ENCODE assay signal across 14 cellular contexts in the genomic region with DNA sequence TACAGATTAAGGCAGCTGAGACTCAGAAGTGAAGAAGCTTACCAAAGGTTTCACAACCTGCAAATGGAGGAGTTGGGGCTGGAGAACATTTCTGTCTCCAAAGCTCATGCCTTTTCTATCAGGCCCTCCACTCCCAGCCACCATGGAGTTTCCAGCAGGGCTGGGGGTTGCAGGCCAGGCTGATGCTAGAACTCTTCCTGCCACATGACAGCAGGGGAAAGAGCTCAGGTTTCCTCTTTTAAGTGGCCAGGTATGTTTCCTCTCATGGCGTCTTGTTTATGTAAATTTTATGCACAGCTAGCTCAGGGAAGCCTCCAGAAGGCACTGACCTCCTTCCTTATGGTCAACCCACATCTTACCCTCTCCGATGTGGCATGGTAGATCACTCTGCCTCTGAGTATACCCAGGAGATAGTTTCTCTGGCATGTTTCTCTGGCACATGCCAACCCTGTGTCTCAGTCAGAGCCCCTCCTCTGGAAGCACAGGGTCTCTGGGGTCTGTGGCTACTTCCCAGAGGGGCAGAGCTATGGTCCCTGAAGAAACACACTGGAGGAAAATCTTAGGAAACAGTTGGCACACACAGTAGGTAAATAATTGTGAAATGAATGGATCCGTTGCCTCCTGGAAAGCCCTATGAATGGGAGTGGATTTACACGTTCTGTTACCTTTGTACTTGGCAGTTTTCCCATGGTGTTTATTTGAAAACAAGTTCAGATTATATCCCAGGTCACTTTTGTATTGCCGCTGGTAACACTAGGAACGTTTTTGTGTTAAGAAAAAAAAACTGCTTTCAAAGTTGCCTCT. TPM values are rescaled to one million over a fixed set of nuclear protein-coding genes. Genes with fewer than 3 reads are reported as not detected.
A peak's percentile ranks its signal among the peaks of the same experiment; 100 is the strongest.
DNase-seq lines count a peak whose midpoint lies in the region; ATAC-seq, FAIRE-seq and TF ChIP-seq lines count a peak whose summit lies in the region.
"Had no signal": no experiment of that assay in that cellular context is flagged by ENCODE, and none has a peak within 500 bp of the region (broad histone marks: within the 10 kb centered on the region; RNA-seq: fewer than 3 reads in every experiment).

No MANE protein-coding gene starts in this region.

- H3K9ac ChIP-seq in mesendoderm (ENCODE audit: low read length): no peak overlapping the region

- no peak overlapping the region for H3K23ac ChIP-seq in mesendoderm (ENCODE audit: low read length)

- peak overlapping the region; percentile 57 for H3K4me3 Mint-ChIP-seq in activated naive CD8-positive, alpha-beta T cell treated with anti-CD3 and anti-CD28 coated beads, Interleukin-2, amount 10 ng/mL, durations not matched to agents 7 days and 5 days

- no peak for TF ChIP-seq CTCF in A549 (IDR thresholded peaks at IDR 0.05)

- DNase-seq in A549 (ENCODE audit: low read depth in 1 of 2, low spot score in 1 of 2): no peak
- no peak for DNase-seq in GM12891 (ENCODE audit: insufficient read length, low spot score)
- DNase-seq in activated naive CD8-positive, alpha-beta T cell treated with anti-CD3 and anti-CD28 coated beads, Interleukin-2, amount 10 ng/mL, durations not matched to agents 7 days and 5 days: no peak
- peak; percentile 18 for DNase-seq in mesendoderm
- DNase-seq in NAMALWA (ENCODE audit: low spot score): no peak
- DNase-seq in dermis blood vessel endothelial cell: no peak
- no peak for DNase-seq in RPMI8226
- DNase-seq: cerebellar nuclear complex, HCEC 1CT, NCI-H1436 had no signal

- TF ChIP-seq POLR2A in A549 (IDR thresholded peaks at IDR 0.05; ENCODE audit: low read length) (no peak), GM12891 (IDR thresholded peaks at IDR 0.05; ENCODE audit: low read depth, low read length) (no peak)

- H3K4me1 ChIP-seq in A549 (peaks cover 17% of the 10 kb centered on the region), mesendoderm (ENCODE audit: control insufficient read depth, low read depth, low read length) (no peaks in the 10 kb centered on the region)

- H3K56ac ChIP-seq in mesendoderm (ENCODE audit: low read length): no peak overlapping the region

- POLR2A ChIA-PET in A549 (lab: Yijun Ruan, JAX): no interaction called here
- POLR2A ChIA-PET in activated naive CD8-positive, alpha-beta T cell treated with anti-CD3 and anti-CD28 coated beads, Interleukin-2, amount 10 ng/mL, durations not matched to agents 7 days and 5 days (lab: Charles Lee): interaction anchor here (1.0 kb wide), 1 partner anchor 13 kb away, joined by 6 read pairs; no protein-coding TSS in a partner anchor

- H3K4me2 ChIP-seq in A549: peak overlapping the region; percentile 80
- no peak overlapping the region for H3K4me2 ChIP-seq in mesendoderm (ENCODE audit: low read length)

- H3K79me2 ChIP-seq in mesendoderm (ENCODE audit: control insufficient read depth, insufficient read depth, low read length): no peaks in the 10 kb centered on the region

- H2BK120ac ChIP-seq in mesendoderm (ENCODE audit: low read depth, low read length): no peak overlapping the region

- H3K4me1 Mint-ChIP-seq in activated naive CD8-positive, alpha-beta T cell treated with anti-CD3 and anti-CD28 coated beads, Interleukin-2, amount 10 ng/mL, durations not matched to agents 7 days and 5 days: peaks cover 28% of the 10 kb centered on the region

- H2BK5ac ChIP-seq in mesendoderm (ENCODE audit: low read length): no peak overlapping the region

- no peak overlapping the region for H2BK15ac ChIP-seq in mesendoderm (replicated peaks; ENCODE audit: low read depth)

- H3K18ac ChIP-seq in mesendoderm (ENCODE audit: low read length): no peak overlapping the region

- no peaks in the 10 kb centered on the region for H3K79me1 ChIP-seq in mesendoderm (ENCODE audit: low read length)

- H3K9me3 Mint-ChIP-seq in activated naive CD8-positive, alpha-beta T cell treated with anti-CD3 and anti-CD28 coated beads, Interleukin-2, amount 10 ng/mL, durations not matched to agents 7 days and 5 days: no peaks in the 10 kb centered on the region

- H3K27ac ChIP-seq in A549 (peak overlapping the region; percentile 31 to 54; a peak in 4 of 6 replicates), mesendoderm (ENCODE audit: low read depth, low read length) (no peak overlapping the region)
- H3K27ac ChIP-seq: SJSA1 had no signal

- TF ChIP-seq RAD21 in A549 (conservative IDR thresholded peaks at IDR 0.05 in 1 of 2, IDR thresholded peaks at IDR 0.05 in 1 of 2): no peak

- ATAC-seq in A549 (peak in 1 of 2 experiments; percentile 26; a peak in 3 of 6 replicates), GM19324 (IDR thresholded peaks at IDR 0.05; ENCODE audit: low FRiP score, unreplicated experiment) (no peak)
- peak; percentile 81 for ATAC-seq in activated naive CD8-positive, alpha-beta T cell treated with anti-CD3 and anti-CD28 coated beads, Interleukin-2, amount 10 ng/mL, durations not matched to agents 7 days and 5 days (ENCODE audit: low read depth)

- no peak overlapping the region for H2AK5ac ChIP-seq in mesendoderm (ENCODE audit: low read length)

- no peaks in the 10 kb centered on the region for H3K9me3 ChIP-seq in A549
- H3K9me3 ChIP-seq: heart left ventricle, SJSA1 had no signal

- FAIRE-seq in A549 (lab: Jason Lieb, UNC) (no peak), GM12891 (lab: Jason Lieb, UNC) (peak; percentile 40)
- FAIRE-seq: urothelium cell line had no signal

- no peak overlapping the region for H3K4ac ChIP-seq in mesendoderm (ENCODE audit: low read depth, low read length)

- peaks cover 3% of the 10 kb centered on the region for H3K36me3 Mint-ChIP-seq in activated naive CD8-positive, alpha-beta T cell treated with anti-CD3 and anti-CD28 coated beads, Interleukin-2, amount 10 ng/mL, durations not matched to agents 7 days and 5 days

- CTCF ChIA-PET in A549 (lab: Yijun Ruan, JAX): interaction anchor here (10.0 kb wide), 1 partner anchor 97 kb away, joined by 226 read pairs; no protein-coding TSS in a partner anchor

- H4K5ac ChIP-seq in mesendoderm (ENCODE audit: low read length): no peak overlapping the region

- H3K4me3 ChIP-seq in A549 (no peak overlapping the region), mesendoderm (ENCODE audit: low read length) (no peak overlapping the region)
- H3K4me3 ChIP-seq: SJSA1 had no signal

- H3K27me3 ChIP-seq in mesendoderm (ENCODE audit: insufficient read depth, low read length, poor library complexity): no peaks in the 10 kb centered on the region
- H3K27me3 ChIP-seq: heart left ventricle, SJSA1 had no signal

- H3K36me3 ChIP-seq in mesendoderm (ENCODE audit: control insufficient read depth, insufficient read depth, low read length): no peaks in the 10 kb centered on the region
- H3K36me3 ChIP-seq: heart left ventricle, SJSA1 had no signal

- WGBS in A549 (ENCODE audit: missing lambda C conversion rate): 39% methylated on average over 6 of the region's 6 CpGs
- no CpG with 5 or more reads among the region's 6 CpGs for WGBS in mesendoderm (ENCODE audit: extremely low coverage, insufficient coverage, low lambda C conversion rate)

- H4K8ac ChIP-seq in mesendoderm (ENCODE audit: low read depth, low read length): no peak overlapping the region

- no peak for TF ChIP-seq EP300 in A549 (IDR thresholded peaks at IDR 0.05)

- peak overlapping the region; percentile 72 for H3K27ac Mint-ChIP-seq in activated naive CD8-positive, alpha-beta T cell treated with anti-CD3 and anti-CD28 coated beads, Interleukin-2, amount 10 ng/mL, durations not matched to agents 7 days and 5 days

- H3K27me3 Mint-ChIP-seq in activated naive CD8-positive, alpha-beta T cell treated with anti-CD3 and anti-CD28 coated beads, Interleukin-2, amount 10 ng/mL, durations not matched to agents 7 days and 5 days: no peaks in the 10 kb centered on the region

TF ChIP-seq in A549, 52 proteins besides CTCF, POLR2A, EP300 and RAD21 (continues in another document):
- no peak for TF ChIP-seq FOSB (CRISPR knock-in tag; IDR thresholded peaks at IDR 0.05)
- TF ChIP-seq, protein P1, sequence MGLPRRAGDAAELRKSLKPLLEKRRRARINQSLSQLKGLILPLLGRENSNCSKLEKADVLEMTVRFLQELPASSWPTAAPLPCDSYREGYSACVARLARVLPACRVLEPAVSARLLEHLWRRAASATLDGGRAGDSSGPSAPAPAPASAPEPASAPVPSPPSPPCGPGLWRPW (IDR thresholded peaks at IDR 0.05): no peak
- TF ChIP-seq ZC3H11A (IDR thresholded peaks at IDR 0.05): no peak
- TF ChIP-seq NR3C1 (IDR thresholded peaks at IDR 0.05): no peak
- TF ChIP-seq ESRRA (IDR thresholded peaks at IDR 0.05; ENCODE audit: borderline replicate concordance, low read length): no peak
- TF ChIP-seq, protein P2, sequence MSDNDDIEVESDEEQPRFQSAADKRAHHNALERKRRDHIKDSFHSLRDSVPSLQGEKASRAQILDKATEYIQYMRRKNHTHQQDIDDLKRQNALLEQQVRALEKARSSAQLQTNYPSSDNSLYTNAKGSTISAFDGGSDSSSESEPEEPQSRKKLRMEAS (IDR thresholded peaks at IDR 0.05): no peak
- TF ChIP-seq SMC3 (IDR thresholded peaks at IDR 0.05): no peak

TF ChIP-seq in GM12891, 5 proteins besides CTCF, POLR2A, EP300 and RAD21:
- TF ChIP-seq POLR2AphosphoS5 (IDR thresholded peaks at IDR 0.05; ENCODE audit: low read depth, low read length) (no peak), TAF1 (IDR thresholded peaks at IDR 0.05; ENCODE audit: low read depth, low read length) (no peak), PAX5 (IDR thresholded peaks at IDR 0.05; ENCODE audit: insufficient read depth, low read length, severe bottlenecking) (no peak), POU2F2 (IDR thresholded peaks at IDR 0.05; ENCODE audit: low read depth, low read length) (no peak), SPI1 (IDR thresholded peaks at IDR 0.05; ENCODE audit: low read depth, low read length) (no peak)

RNA-seq across cellular contexts. Expression of a gene that starts 28.9 kb away (rescaled TPM):
- polyA plus RNA-seq in A549 (2011; rRNA removed) (14.1 and 18.7 TPM in 2 replicates), A549 (2017; fragmentation: RNase III; extraction: RNeasy Plus Mini Kit Qiagen cat#74134 plus additional on column Dnase treatment) (4.8 to 5.7 TPM (median 5.3 TPM) in 3 replicates)
- 4.7 and 6.1 TPM in 2 replicates for polyA plus RNA-seq in A549 (2012; cell fraction: cytosol; rRNA removed)
- polyA plus RNA-seq in A549 (2012; cell fraction: nucleus; rRNA removed): 2.3 and 4.4 TPM in 2 replicates
- polyA minus RNA-seq in A549 (2011; rRNA and poly(A)+ RNA removed): 22.8 and 25.4 TPM in 2 replicates
- polyA plus RNA-seq in GM12891 (2012; ENCODE audit: low read depth, missing spikeins): 15.1 TPM
- 10 to 100 TPM; 32.1 to 32.4 TPM for total RNA-seq in activated naive CD8-positive, alpha-beta T cell treated with anti-CD3 and anti-CD28 coated beads, Interleukin-2, amount 10 ng/mL, durations not matched to agents 7 days and 5 days
- 6.9 TPM for polyA plus RNA-seq in mesendoderm (2013, experiment 1 of 2)
- 7.3 TPM for polyA plus RNA-seq in mesendoderm (2013, experiment 2 of 2)
- 7.3 and 8.6 TPM in 2 replicates for total RNA-seq in dermis blood vessel endothelial cell
